8 cellular contexts compared by ENCODE assay signal in the genomic region with DNA sequence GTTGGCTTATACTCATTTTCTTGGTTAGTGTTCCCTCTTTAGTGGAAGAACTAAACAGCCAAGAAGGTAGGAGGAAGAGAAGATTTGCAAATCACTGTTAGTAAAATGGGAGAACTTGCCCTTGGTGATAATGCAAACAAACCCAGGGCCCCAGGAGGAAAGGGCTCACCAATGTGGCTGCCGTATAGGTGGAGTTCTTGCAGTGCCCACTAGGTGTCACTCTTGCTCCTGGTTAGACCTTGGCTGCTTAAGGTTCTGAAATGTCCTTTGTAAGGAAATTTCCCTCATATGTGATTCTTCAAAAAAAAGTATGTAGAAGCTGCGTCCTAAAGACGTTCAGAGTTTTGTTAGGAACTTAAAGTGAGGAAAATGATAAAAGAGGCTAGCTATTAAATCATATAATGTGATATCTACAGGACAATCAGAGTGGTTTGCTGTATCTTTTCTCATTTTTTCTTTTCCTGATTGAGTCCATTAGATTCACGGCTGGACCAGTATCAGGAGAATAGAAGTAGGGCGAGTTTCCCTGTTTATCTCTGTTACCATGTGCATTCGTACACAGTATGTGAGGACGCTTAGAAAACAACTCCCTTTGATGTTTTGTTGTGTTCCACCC. TPM values are rescaled to one million over a fixed set of nuclear protein-coding genes. Genes with fewer than 3 reads are reported as not detected.
DNase-seq lines count a peak whose midpoint lies in the region; ATAC-seq, FAIRE-seq and TF ChIP-seq lines count a peak whose summit lies in the region.

No MANE protein-coding gene starts in this region.

- TF ChIP-seq CTCF in pancreas (IDR thresholded peaks at IDR 0.05) (peak; percentile 76 to 92 (median 86)), upper lobe of left lung (IDR thresholded peaks at IDR 0.05) (peak; percentile 68 to 93 (median 77))

- H3K4me3 Mint-ChIP-seq in activated T-helper 17 cell treated with anti-CD3 and anti-CD28 coated beads, Interleukin-2, amount 50 U/mL, for 72 hours: no peak overlapping the region

- H3K4me3 ChIP-seq in pancreas: no peak overlapping the region
- no peak overlapping the region for H3K4me3 ChIP-seq in upper lobe of left lung

- ATAC-seq in GM21447 (IDR thresholded peaks at IDR 0.05; ENCODE audit: unreplicated experiment) (peak; percentile 92), pancreas (peak; percentile 86 to 97 (median 94)), upper lobe of left lung (ENCODE audit: low FRiP score in 2 of 2) (peak; percentile 86 to 92)
- peak; percentile 60 for ATAC-seq in activated T-helper 17 cell treated with anti-CD3 and anti-CD28 coated beads, Interleukin-2, amount 50 U/mL, for 72 hours (replicated peaks)

- no peaks in the 10 kb centered on the region for H3K27me3 Mint-ChIP-seq in activated T-helper 17 cell treated with anti-CD3 and anti-CD28 coated beads, Interleukin-2, amount 50 U/mL, for 72 hours

- peak; percentile 12 for DNase-seq in DMS79 (lab: John Stamatoyannopoulos, UW)
- peak; percentile 63 for DNase-seq in HuH-7.5 (ENCODE audit: low spot score)
- peak; percentile 64 for DNase-seq in RPMI7951 (ENCODE audit: low read depth)
- peak; percentile 45 for DNase-seq in foreskin melanocyte
- peak; percentile 66 to 86 (median 80) for DNase-seq in pancreas
- DNase-seq in upper lobe of left lung: peak in 1 of 2 donors; percentile 66

- H3K36me3 ChIP-seq in pancreas: peaks cover 0 to 41% (median 6%) of the 10 kb centered on the region in 3 donors
- H3K36me3 ChIP-seq in upper lobe of left lung: peaks cover 0 to 52% (median 9%) of the 10 kb centered on the region in 4 donors

- no peak for TF ChIP-seq EP300 in upper lobe of left lung (IDR thresholded peaks at IDR 0.05)

- peaks cover 92% of the 10 kb centered on the region for H3K36me3 Mint-ChIP-seq in activated T-helper 17 cell treated with anti-CD3 and anti-CD28 coated beads, Interleukin-2, amount 50 U/mL, for 72 hours (ENCODE audit: low read depth)

- no peak for TF ChIP-seq POLR2A in upper lobe of left lung (IDR thresholded peaks at IDR 0.05)

- no peaks in the 10 kb centered on the region for H3K27me3 ChIP-seq in pancreas
- H3K27me3 ChIP-seq in upper lobe of left lung: no peaks in the 10 kb centered on the region

- FAIRE-seq in pancreas (lab: Jason Lieb, UNC): no peak

- H3K9me3 ChIP-seq in pancreas (no peaks in the 10 kb centered on the region), upper lobe of left lung (peaks cover 0 to 3% (median 0%) of the 10 kb centered on the region in 4 donors)

- H3K9me3 Mint-ChIP-seq in activated T-helper 17 cell treated with anti-CD3 and anti-CD28 coated beads, Interleukin-2, amount 50 U/mL, for 72 hours: peaks cover 5% of the 10 kb centered on the region

- H3K27ac ChIP-seq in pancreas (peak overlapping the region in 1 of 4 donors; percentile 13), upper lobe of left lung (no peak overlapping the region)

- H3K4me1 ChIP-seq in pancreas (peaks cover 0 to 11% (median 8%) of the 10 kb centered on the region in 3 donors), upper lobe of left lung (peaks cover 0 to 10% (median 5%) of the 10 kb centered on the region in 4 donors)

- intact Hi-C loops in pancreas (cut with DNase I): no loop called here

- no peak overlapping the region for H3K27ac Mint-ChIP-seq in activated T-helper 17 cell treated with anti-CD3 and anti-CD28 coated beads, Interleukin-2, amount 50 U/mL, for 72 hours

- H3K4me1 Mint-ChIP-seq in activated T-helper 17 cell treated with anti-CD3 and anti-CD28 coated beads, Interleukin-2, amount 50 U/mL, for 72 hours: peaks cover 9% of the 10 kb centered on the region

- WGBS in pancreas, 2 donors: 30 to 31% methylated on average over 7 of the region's 7 CpGs
- 32 to 42% methylated on average over 7 of the region's 7 CpGs for WGBS in upper lobe of left lung, 2 donors

RNA-seq across cellular contexts. Expression of gene RPIA, which starts 48.6 kb away (rescaled TPM):
- total RNA-seq in RPMI7951 (2014; rRNA removed; shearing (Covaris generic)): 6.8 and 10.3 TPM in 2 replicates
- total RNA-seq in activated T-helper 17 cell treated with anti-CD3 and anti-CD28 coated beads, Interleukin-2, amount 50 U/mL, for 72 hours: 10 to 100 TPM; 24.4 to 58.8 TPM
- total RNA-seq in pancreas (10 to 100 TPM in 4 of 6 donors, 1 to 10 TPM in 2; 8.5 to 11.4 (median 10.3) TPM), upper lobe of left lung (10 to 100 TPM; 12.6 to 21.0 (median 15.4) TPM)
- 10 to 100 TPM; 10.0 to 15.4 TPM for polyA plus RNA-seq in pancreas
